In the genomic region with DNA sequence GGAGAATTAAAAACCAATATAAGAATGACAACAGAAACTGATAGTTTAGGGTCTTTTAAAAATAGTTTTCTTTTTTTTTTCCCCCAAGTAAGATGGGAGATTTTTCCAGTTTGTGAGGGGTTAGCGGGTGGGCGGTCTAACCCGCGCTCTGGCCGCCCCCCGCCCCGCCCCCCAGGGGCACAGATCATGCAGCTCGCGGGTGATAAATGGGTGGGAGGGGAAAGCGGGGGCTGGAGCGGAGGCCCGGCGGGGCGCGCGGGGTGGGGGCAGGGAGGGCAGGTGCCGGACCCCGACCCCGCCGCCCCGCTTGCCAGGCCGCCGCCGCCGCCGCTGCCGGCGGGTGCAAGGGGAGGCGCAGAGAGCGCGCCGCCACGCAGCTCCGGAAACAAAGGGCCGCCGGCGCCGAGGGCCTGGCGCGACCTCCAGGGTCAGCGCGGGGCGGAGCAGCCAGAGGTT, we compare ENCODE assay signal across 8 cellular contexts.
DNase-seq lines count a peak whose midpoint lies in the region; ATAC-seq and TF ChIP-seq lines count a peak whose summit lies in the region.

No MANE protein-coding gene starts in this region.

- H3K4me3 ChIP-seq in adrenal gland, result peak overlapping the region in 2 of 4 donors; percentile 18 to 99
- H3K4me3 ChIP-seq in lung, result peak overlapping the region; percentile 46

- H3K27me3 ChIP-seq in adrenal gland (no peaks in the 10 kb centered on the region), lung (ENCODE audit: control insufficient read depth, insufficient read depth) (no peaks in the 10 kb centered on the region)

- no peak for TF ChIP-seq CTCF in 22Rv1 (IDR thresholded peaks at IDR 0.05)
- TF ChIP-seq CTCF in adrenal gland (IDR thresholded peaks at IDR 0.05), result no peak
- no peak for TF ChIP-seq CTCF in lung (IDR thresholded peaks at IDR 0.05; ENCODE audit: control extremely low read depth, extremely low read depth)

- intact Hi-C loops in adrenal gland (cut with DNase I), result no loop called here

- H3K36me3 ChIP-seq in adrenal gland (replicated peaks in 1 of 2), result no peaks in the 10 kb centered on the region
- no peaks in the 10 kb centered on the region for H3K36me3 ChIP-seq in lung (ENCODE audit: control insufficient read depth in 2 of 2, insufficient read depth in 2 of 2, low read length in 2 of 2)

- DNase-seq in adrenal gland, result peak in 1 of 7 donors; percentile 43
- no peak for DNase-seq in lung (ENCODE audit: low spot score)
- DNase-seq in NCI-H345 (lab: John Stamatoyannopoulos, UW), result no peak
- no peak for DNase-seq in NCI-H526 (lab: John Stamatoyannopoulos, UW)
- no peak for DNase-seq in middle frontal gyrus (ENCODE audit: extremely low spot score, low spot score)

- TF ChIP-seq POLR2A in adrenal gland (IDR thresholded peaks at IDR 0.05) (no peak), GM18505 (IDR thresholded peaks at IDR 0.05; ENCODE audit: borderline replicate concordance, extremely low read depth, insufficient read depth, insufficient read length) (no peak)

- 1 to 11% (median 2%) methylated on average over 6 to 43 of the region's 43 CpGs for WGBS in adrenal gland, 4 donors
- WGBS in lung, 2 donors, result 2 to 3% methylated on average over 17 to 43 of the region's 43 CpGs

- ATAC-seq in GM19372 (IDR thresholded peaks at IDR 0.05; ENCODE audit: low read depth, unreplicated experiment) (peak; percentile 30), lung (ENCODE audit: insufficient read depth, low FRiP score) (peak; percentile 43), GM18505 (IDR thresholded peaks at IDR 0.05; ENCODE audit: unreplicated experiment) (no peak)

- H3K4me1 ChIP-seq in adrenal gland (replicated peaks in 1 of 2) (peaks cover 8 to 32% of the 10 kb centered on the region in 2 donors), lung (ENCODE audit: control insufficient read depth in 2 of 2, insufficient read depth in 2 of 2, low read length in 2 of 2) (peaks cover 2 to 3% of the 10 kb centered on the region in 2 donors)

- H3K9me3 ChIP-seq in adrenal gland (replicated peaks in 1 of 3) (no peaks in the 10 kb centered on the region), lung (ENCODE audit: control insufficient read depth in 2 of 2, insufficient read depth in 1 of 2, low read length in 1 of 2) (no peaks in the 10 kb centered on the region)

- H3K27ac ChIP-seq in 22Rv1, result peak overlapping the region; percentile 97
- peak overlapping the region in 4 of 5 donors; percentile 79 to 95 (median 86) for H3K27ac ChIP-seq in adrenal gland
- H3K27ac ChIP-seq in lung (ENCODE audit: low read depth in 1 of 2, low read length in 1 of 2), result peak overlapping the region; percentile 91 to 96
